9 cellular contexts compared by ENCODE assay signal in genomic region chr4:56986952-56987351, GRCh38.
"Had no signal": no experiment of that assay in that cellular context is flagged by ENCODE, and none has a peak within 500 bp of the region (broad histone marks: within the 10 kb centered on the region; RNA-seq: fewer than 3 reads in every experiment).

No MANE protein-coding gene starts in this region.

- H3K27ac ChIP-seq: GM23248, HL-60 had no signal

- H3K27ac Mint-ChIP-seq: HFFc6 had no signal

- H3K4me3 ChIP-seq: GM23248, HAP-1 had no signal

- DNase-seq: GM23248, GOT3, H7, HFFc6 had no signal

- H3K9me3 Mint-ChIP-seq: HFFc6, IgD-negative memory B cell had no signal

- FAIRE-seq: HepG2 had no signal

- H3K4me3 Mint-ChIP-seq: HFFc6, IgD-negative memory B cell had no signal

- H2AFZ ChIP-seq: GM23248 had no signal

- ATAC-seq: HCT116, HepG2 had no signal

- H3K27me3 Mint-ChIP-seq: IgD-negative memory B cell had no signal

- H3K9me3 ChIP-seq: HAP-1 had no signal

- H3K9ac ChIP-seq: GM23248 had no signal

- H3K4me1 ChIP-seq: HAP-1 had no signal
